16 cellular contexts compared by ENCODE assay signal in genomic region chr7:129282865-129283264, GRCh38. TPM values are rescaled to one million over a fixed set of nuclear protein-coding genes. Genes with fewer than 3 reads are reported as not detected.
A peak's percentile ranks its signal among the peaks of the same experiment; 100 is the strongest.
DNase-seq lines count a peak whose midpoint lies in the region; ATAC-seq lines count a peak whose summit lies in the region.
"Had no signal": no experiment of that assay in that cellular context is flagged by ENCODE, and none has a peak within 500 bp of the region (broad histone marks: within the 10 kb centered on the region; RNA-seq: fewer than 3 reads in every experiment).

No MANE protein-coding gene starts in this region.

- DNase-seq in NCI-H146 (lab: John Stamatoyannopoulos, UW) (peak; percentile 29), NCI-H146 treated with DMSO at 0.1 percent for 48 hours (lab: John Stamatoyannopoulos, UW; ENCODE audit: unreplicated experiment) (no peak), NCI-H128 (lab: John Stamatoyannopoulos, UW; ENCODE audit: unreplicated experiment) (peak; percentile 40), dermis blood vessel endothelial cell (peak; percentile 19), mesenchymal stem cell (no peak), OCI-M1 (lab: John Stamatoyannopoulos, UW) (no peak), AML-193 (lab: John Stamatoyannopoulos, UW) (no peak)
- DNase-seq: 8988T; NCI-H1092 treated with DMSO at 0.1 percent for 48 hours; NCI-H2029 treated with DMSO at 0.1 percent for 48 hours; NCI-H446 treated with DMSO at 0.1 percent for 48 hours; NK-92 treated with Interleukin-12 subunit alpha and Interleukin-12 subunit beta, amount 100 ng/mL, for 24 hours; PC-3 had no signal

- ATAC-seq in GM19452 (IDR thresholded peaks at IDR 0.05; ENCODE audit: unreplicated experiment): no peak
- ATAC-seq: PC-3 had no signal

- no peaks in the 10 kb centered on the region for H3K9me3 ChIP-seq in mesenchymal stem cell (ENCODE audit: control insufficient read depth, low read length)
- H3K9me3 ChIP-seq: BLaER1 treated with 17β-estradiol and CSF1 and Interleukin-3, amounts not matched to agents 10 nM and 100 nM had no signal

- no peak overlapping the region for H2AFZ ChIP-seq in mesenchymal stem cell (ENCODE audit: low read depth, low read length)

- no peaks in the 10 kb centered on the region for H3K27me3 ChIP-seq in mesenchymal stem cell (ENCODE audit: control insufficient read depth in 1 of 2, insufficient read depth in 1 of 2, low read length in 2 of 2)
- H3K27me3 ChIP-seq: BLaER1 treated with 17β-estradiol and CSF1 and Interleukin-3, amounts not matched to agents 10 nM and 100 nM had no signal

- H3K9ac ChIP-seq in mesenchymal stem cell (ENCODE audit: low read length): no peak overlapping the region
- H3K9ac ChIP-seq: BLaER1 treated with 17β-estradiol and CSF1 and Interleukin-3, amounts not matched to agents 10 nM and 100 nM; KMS-11 had no signal

- 92% methylated on average over 5 of the region's 5 CpGs for WGBS in mesenchymal stem cell

- H3K4ac ChIP-seq in mesenchymal stem cell (ENCODE audit: low read depth in 1 of 2, low read length in 2 of 2): no peak overlapping the region

- no peak overlapping the region for H2AK5ac ChIP-seq in mesenchymal stem cell (ENCODE audit: low read length, severe bottlenecking)

- no peak overlapping the region for H2BK12ac ChIP-seq in mesenchymal stem cell (ENCODE audit: low read length in 2 of 2)

- peak overlapping the region; percentile 27 for H4K91ac ChIP-seq in mesenchymal stem cell (ENCODE audit: low read length)

- peak overlapping the region in 1 of 2 experiments; percentile 72 for H3K23ac ChIP-seq in mesenchymal stem cell (ENCODE audit: low read length in 2 of 2)

- peak overlapping the region in 1 of 2 experiments; percentile 15 for H3K14ac ChIP-seq in mesenchymal stem cell (ENCODE audit: low read length in 2 of 2)

- peaks cover 5% of the 10 kb centered on the region for H3K79me1 ChIP-seq in mesenchymal stem cell (replicated peaks; ENCODE audit: low read length, poor library complexity, severe bottlenecking)

- H4K8ac ChIP-seq in mesenchymal stem cell (ENCODE audit: low read length): no peak overlapping the region

- H2BK15ac ChIP-seq in mesenchymal stem cell (ENCODE audit: low read depth, poor library complexity, severe bottlenecking): no peak overlapping the region

- H2BK120ac ChIP-seq in mesenchymal stem cell (ENCODE audit: low read depth, low read length): peak overlapping the region; percentile 8

- H3K27ac ChIP-seq in mesenchymal stem cell (ENCODE audit: low read length, poor library complexity, severe bottlenecking): no peak overlapping the region
- H3K27ac ChIP-seq: BLaER1 treated with 17β-estradiol and CSF1 and Interleukin-3, amounts not matched to agents 10 nM and 100 nM; KMS-11 had no signal

- no peaks in the 10 kb centered on the region for H3K36me3 ChIP-seq in mesenchymal stem cell (ENCODE audit: control insufficient read depth in 1 of 2, insufficient read depth in 2 of 2, low read depth in 1 of 2, low read length in 2 of 2)

- H2BK5ac ChIP-seq in mesenchymal stem cell (ENCODE audit: low read depth, low read length, poor library complexity, severe bottlenecking): no peak overlapping the region

- no peak overlapping the region for H3K18ac ChIP-seq in mesenchymal stem cell (ENCODE audit: low read depth in 1 of 2, low read length in 2 of 2)

- peaks cover 2% of the 10 kb centered on the region for H3K4me1 ChIP-seq in mesenchymal stem cell (ENCODE audit: control insufficient read depth, insufficient read depth, low read depth, low read length)

- no peak overlapping the region for H3K4me2 ChIP-seq in mesenchymal stem cell (ENCODE audit: low read length, poor library complexity, severe bottlenecking)
- H3K4me2 ChIP-seq: BLaER1 treated with 17β-estradiol and CSF1 and Interleukin-3, amounts not matched to agents 10 nM and 100 nM; KMS-11 had no signal

- no peak overlapping the region for H3K4me3 ChIP-seq in mesenchymal stem cell (ENCODE audit: insufficient read depth in 1 of 2, low read depth in 1 of 2, low read length in 2 of 2)
- H3K4me3 ChIP-seq: BLaER1 treated with 17β-estradiol and CSF1 and Interleukin-3, amounts not matched to agents 10 nM and 100 nM had no signal

RNA-seq across cellular contexts. Expression of gene AHCYL2, which starts 58.0 kb away (rescaled TPM):
- total RNA-seq in dermis blood vessel endothelial cell: 20.9 and 25.6 TPM in 2 replicates
- 6.2 TPM for polyA plus RNA-seq in mesenchymal stem cell (2013, experiment 1 of 2)
- polyA plus RNA-seq in mesenchymal stem cell (2013, experiment 2 of 2): 5.0 TPM

Comparison
In these comparisons a context has a peak if more than half of its experiments do, and no peak if none do; other contexts are left out.
1. DNase-seq: peak in NCI-H146 (single experiment), NCI-H128 (single experiment) and dermis blood vessel endothelial cell (single experiment); none in NCI-H146 treated with DMSO at 0.1 percent for 48 hours (single experiment), mesenchymal stem cell (single experiment), OCI-M1 (single experiment) and AML-193 (0 of 2).